Comparison of ENCODE assay signal across 8 cellular contexts in the genomic region with DNA sequence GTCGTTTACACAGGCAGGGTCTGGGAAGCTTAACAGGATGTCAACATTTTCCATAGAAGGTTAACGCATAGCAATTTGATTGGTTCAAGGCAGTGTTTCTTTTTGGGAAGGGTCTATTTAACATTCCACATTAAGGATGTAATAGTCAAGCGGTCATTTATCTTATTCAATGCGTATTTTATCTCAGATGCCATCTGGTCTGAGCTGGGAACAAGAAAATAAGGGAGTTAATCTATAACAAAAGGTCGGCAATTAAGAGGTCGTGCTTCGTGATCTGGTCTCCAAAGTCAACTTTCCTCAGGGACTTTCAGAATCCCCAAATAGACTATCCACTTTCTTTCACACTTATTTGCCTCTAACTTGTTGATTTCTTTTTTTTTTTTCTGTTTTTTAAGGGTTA. TPM values are rescaled to one million over a fixed set of nuclear protein-coding genes. Genes with fewer than 3 reads are reported as not detected.
A peak's percentile ranks its signal among the peaks of the same experiment; 100 is the strongest.
DNase-seq lines count a peak whose midpoint lies in the region; ATAC-seq and TF ChIP-seq lines count a peak whose summit lies in the region.

No MANE protein-coding gene starts in this region.

- CTCF ChIA-PET in activated CD4-positive, alpha-beta memory T cell treated with anti-CD3 and anti-CD28 coated beads, Interleukin-2, amount 10 ng/mL, durations not matched to agents 7 days and 5 days (lab: Charles Lee) = interaction anchor here (0.8 to 2.5 kb wide), 6 partner anchors 19 to 276 kb away, joined by 3 to 8 read pairs (median 5); no protein-coding TSS in a partner anchor

- no peak for ATAC-seq in stimulated activated naive CD8-positive, alpha-beta T cell treated with anti-CD3 and anti-CD28 coated beads, Interleukin-15, amount 100 ng/mL, for 72 hours
- ATAC-seq in GM19467 (IDR thresholded peaks at IDR 0.05; ENCODE audit: unreplicated experiment) = no peak

- H3K9me3 ChIP-seq in iPS-18c (ENCODE audit: control insufficient read depth, insufficient read depth, low read length) = no peaks in the 10 kb centered on the region

- H3K27me3 Mint-ChIP-seq in activated CD4-positive, alpha-beta memory T cell treated with anti-CD3 and anti-CD28 coated beads, Interleukin-2, amount 10 ng/mL, durations not matched to agents 7 days and 5 days = no peaks in the 10 kb centered on the region
- H3K27me3 Mint-ChIP-seq in stimulated activated naive CD8-positive, alpha-beta T cell treated with anti-CD3 and anti-CD28 coated beads, Interleukin-15, amount 100 ng/mL, for 72 hours = no peaks in the 10 kb centered on the region

- no peak for TF ChIP-seq CTCF in GM10266 (IDR thresholded peaks at IDR 0.05; ENCODE audit: control insufficient read depth, insufficient read depth, low read depth, missing control alignments)

- peaks cover 74% of the 10 kb centered on the region for H3K36me3 Mint-ChIP-seq in activated CD4-positive, alpha-beta memory T cell treated with anti-CD3 and anti-CD28 coated beads, Interleukin-2, amount 10 ng/mL, durations not matched to agents 7 days and 5 days (ENCODE audit: low read depth)

- peaks cover 17% of the 10 kb centered on the region for H3K9me3 Mint-ChIP-seq in activated CD4-positive, alpha-beta memory T cell treated with anti-CD3 and anti-CD28 coated beads, Interleukin-2, amount 10 ng/mL, durations not matched to agents 7 days and 5 days
- peaks cover 5 to 15% of the 10 kb centered on the region in 2 donors for H3K9me3 Mint-ChIP-seq in stimulated activated naive CD8-positive, alpha-beta T cell treated with anti-CD3 and anti-CD28 coated beads, Interleukin-15, amount 100 ng/mL, for 72 hours

- H3K4me3 Mint-ChIP-seq in activated CD4-positive, alpha-beta memory T cell treated with anti-CD3 and anti-CD28 coated beads, Interleukin-2, amount 10 ng/mL, durations not matched to agents 7 days and 5 days = peak overlapping the region; percentile 82
- peak overlapping the region; percentile 92 to 98 for H3K4me3 Mint-ChIP-seq in stimulated activated naive CD8-positive, alpha-beta T cell treated with anti-CD3 and anti-CD28 coated beads, Interleukin-15, amount 100 ng/mL, for 72 hours

- H3K4me3 ChIP-seq in iPS-18c (ENCODE audit: insufficient read depth, low read depth, low read length) = peak overlapping the region; percentile 59; the same call in 1 of the 2 replicates

- POLR2A ChIA-PET in activated CD4-positive, alpha-beta memory T cell treated with anti-CD3 and anti-CD28 coated beads, Interleukin-2, amount 10 ng/mL, durations not matched to agents 7 days and 5 days (lab: Charles Lee) = interaction anchor here (0.7 to 4.7 kb wide), 23 partner anchors 11 to 796 kb away, joined by 3 to 74 read pairs (median 10); partner anchors contain the start of genes AMN1, ETFBKMT and YARS2

- DNase-seq in NCI-H526 treated with DMSO at 0.1 percent for 48 hours (lab: John Stamatoyannopoulos, UW) (peak; percentile 47), NCI-H526 (lab: John Stamatoyannopoulos, UW) (no peak), GM10266 (ENCODE audit: extremely low spot score) (no peak), NOMO-1 treated with dmso at 0.1 percent for 144 hours (lab: John Stamatoyannopoulos, UW; ENCODE audit: unreplicated experiment) (no peak)
- DNase-seq in activated CD4-positive, alpha-beta memory T cell treated with anti-CD3 and anti-CD28 coated beads, Interleukin-2, amount 10 ng/mL, durations not matched to agents 7 days and 5 days = no peak
- DNase-seq in stimulated activated naive CD8-positive, alpha-beta T cell treated with anti-CD3 and anti-CD28 coated beads, Interleukin-15, amount 100 ng/mL, for 72 hours = no peak

- H3K4me1 Mint-ChIP-seq in activated CD4-positive, alpha-beta memory T cell treated with anti-CD3 and anti-CD28 coated beads, Interleukin-2, amount 10 ng/mL, durations not matched to agents 7 days and 5 days = peaks cover 59% of the 10 kb centered on the region
- H3K4me1 Mint-ChIP-seq in stimulated activated naive CD8-positive, alpha-beta T cell treated with anti-CD3 and anti-CD28 coated beads, Interleukin-15, amount 100 ng/mL, for 72 hours = peaks cover 71% of the 10 kb centered on the region

- peak overlapping the region; percentile 95 for H3K27ac Mint-ChIP-seq in activated CD4-positive, alpha-beta memory T cell treated with anti-CD3 and anti-CD28 coated beads, Interleukin-2, amount 10 ng/mL, durations not matched to agents 7 days and 5 days
- peak overlapping the region; percentile 96 to 97 for H3K27ac Mint-ChIP-seq in stimulated activated naive CD8-positive, alpha-beta T cell treated with anti-CD3 and anti-CD28 coated beads, Interleukin-15, amount 100 ng/mL, for 72 hours

RNA-seq across cellular contexts. Expression of gene RESF1, which starts 0.6 kb away (rescaled TPM):
- 100 to 1,000 TPM; 152 to 154 TPM for total RNA-seq in activated CD4-positive, alpha-beta memory T cell treated with anti-CD3 and anti-CD28 coated beads, Interleukin-2, amount 10 ng/mL, durations not matched to agents 7 days and 5 days
